8 cellular contexts compared by ENCODE assay signal in genomic region chr5:115542076-115542475, GRCh38. TPM values are rescaled to one million over a fixed set of nuclear protein-coding genes. Genes with fewer than 3 reads are reported as not detected.
DNase-seq lines count a peak whose midpoint lies in the region; ATAC-seq, FAIRE-seq and TF ChIP-seq lines count a peak whose summit lies in the region.

No MANE protein-coding gene starts in this region.

- H3K27me3 ChIP-seq in ACC112 (ENCODE audit: insufficient read depth, low read length), result no peaks in the 10 kb centered on the region
- no peaks in the 10 kb centered on the region for H3K27me3 ChIP-seq in K562 (ENCODE audit: control insufficient read depth in 2 of 2, insufficient read depth in 2 of 2, low read length in 2 of 2)
- H3K27me3 ChIP-seq in mononuclear cell (ENCODE audit: insufficient read depth, low read length), result no peaks in the 10 kb centered on the region

- TF ChIP-seq EP300 in K562 (IDR thresholded peaks at IDR 0.05; ENCODE audit: low read length), result no peak

- POLR2A ChIA-PET in HEK293 (lab: Yijun Ruan, JAX) (interaction anchor here (0.6 to 1.2 kb wide), 2 partner anchors 30 to 246 kb away, joined by 3 to 4 read pairs; partner anchors contain the start of gene CCDC112), K562 (lab: Yijun Ruan, JAX) (interaction anchor here (1.2 to 2.3 kb wide), 4 partner anchors 8 to 15 kb away, joined by 3 to 7 read pairs (median 4); no protein-coding TSS in a partner anchor)

- TF ChIP-seq CTCF in HEK293 (tag by site-specific recombination; IDR thresholded peaks at IDR 0.05), result no peak
- no peak for TF ChIP-seq CTCF in K562 (IDR thresholded peaks at IDR 0.05 in 2 of 3, conservative IDR thresholded peaks at IDR 0.05 in 1 of 3; ENCODE audit: insufficient read depth in 2 of 3, low read depth in 1 of 3, low read length in 3 of 3)

- H3K9ac ChIP-seq in K562 (ENCODE audit: insufficient read depth in 1 of 2, low read depth in 2 of 2, low read length in 2 of 2), result peak overlapping the region in 1 of 2 experiments; percentile 78; a peak in 2 of 4 replicates

- in situ Hi-C loops in K562 (cut with MboI), result no loop called here

- no peak for TF ChIP-seq RAD21 in K562 (CRISPR knock-in tag; conservative IDR thresholded peaks at IDR 0.05 in 1 of 2, IDR thresholded peaks at IDR 0.05 in 1 of 2)

- intact Hi-C loops in K562 (cut with micrococcal nuclease), result loop anchor here (5.0 kb wide), 3 partner anchors 85 to 300 kb away; partner anchors contain the start of genes AP3S1, ATG12, PGGT1B and TMED7

- H3K4me2 ChIP-seq in K562 (ENCODE audit: insufficient read depth, low read length), result peak overlapping the region; percentile 83

- peaks cover 5% of the 10 kb centered on the region; the same call in 1 of the 2 replicates for H4K20me1 ChIP-seq in K562 (replicated peaks; ENCODE audit: control insufficient read depth, insufficient read depth, low read length)

- no peaks in the 10 kb centered on the region for H3K9me1 ChIP-seq in K562 (ENCODE audit: control insufficient read depth, insufficient read depth, low read length)

- TF ChIP-seq POLR2A in K562 (conservative IDR thresholded peaks at IDR 0.05), result no peak

- DNase-seq in K562 (ENCODE audit: extremely low read depth in 1 of 4, low spot score in 3 of 4) (no peak), SKM-1 treated with dmso at 0.1 percent for 144 hours (lab: John Stamatoyannopoulos, UW; ENCODE audit: unreplicated experiment) (no peak), NCI-H345 treated with DMSO at 0.1 percent for 48 hours (lab: John Stamatoyannopoulos, UW; ENCODE audit: unreplicated experiment) (no peak), globus pallidus (ENCODE audit: low spot score) (no peak)

- H3K4me1 ChIP-seq in ACC112 (ENCODE audit: control insufficient read depth, insufficient read depth, low read length, unreplicated experiment) (peaks cover 31% of the 10 kb centered on the region), HEK293 (ENCODE audit: control insufficient read depth, insufficient read depth, low read length) (no peaks in the 10 kb centered on the region; the same call in 1 of the 2 replicates), K562 (replicated peaks in 1 of 2; ENCODE audit: control insufficient read depth in 2 of 2, insufficient read depth in 2 of 2, low read length in 2 of 2) (peaks cover 3 to 7% of the 10 kb centered on the region in 2 experiments; a peak in 2 of 5 replicates), mononuclear cell (ENCODE audit: insufficient read depth, low read length) (peaks cover 45% of the 10 kb centered on the region)

- 15% methylated on average over 3 of the region's 3 CpGs for WGBS in K562 (ENCODE audit: insufficient coverage, low coverage, missing lambda C conversion rate)

- no peak for ATAC-seq in K562
- no peak for ATAC-seq in GM21381 (IDR thresholded peaks at IDR 0.05; ENCODE audit: unreplicated experiment)

- H2AFZ ChIP-seq in ACC112 (ENCODE audit: low read length, unreplicated experiment), result no peak overlapping the region
- no peak overlapping the region for H2AFZ ChIP-seq in K562 (ENCODE audit: low read depth, low read length)

- H3K4me3 ChIP-seq in ACC112 (ENCODE audit: low read depth, low read length) (peak overlapping the region; percentile 90), HEK293 (ENCODE audit: low read depth, low read length) (peak overlapping the region; percentile 87), K562 (peak overlapping the region; percentile 84), mononuclear cell (ENCODE audit: low read length) (peak overlapping the region; percentile 10)

- BruUV-seq in K562 (replicated peaks; lab: Mats Ljungman, UMichigan), result no TSS peak

- FAIRE-seq in K562 (lab: Jason Lieb, UNC), result no peak

- CTCF ChIA-PET in HEK293 (lab: Yijun Ruan, JAX) (interaction anchor here (0.9 kb wide), 1 partner anchor 33 kb away, joined by 3 read pairs; no protein-coding TSS in a partner anchor), K562 (lab: Yijun Ruan, JAX; ENCODE audit: low intra/inter-chr PET ratio) (no interaction called here)

- peaks cover 61% of the 10 kb centered on the region for H3K36me3 ChIP-seq in ACC112 (ENCODE audit: insufficient read depth, low read length)
- H3K36me3 ChIP-seq in HEK293 (ENCODE audit: control insufficient read depth in 2 of 2, insufficient read depth in 1 of 2, low read length in 2 of 2), result peaks cover 4 to 49% of the 10 kb centered on the region in 2 experiments; a peak in 2 of 3 replicates
- peaks cover 49% of the 10 kb centered on the region for H3K36me3 ChIP-seq in K562 (ENCODE audit: control insufficient read depth, insufficient read depth, low read length)

- H3K27ac ChIP-seq in ACC112 (ENCODE audit: low read depth, low read length), result peak overlapping the region; percentile 82
- H3K27ac ChIP-seq in HEK293 (ENCODE audit: extremely low read depth, low read depth, low read length), result no peak overlapping the region
- H3K27ac ChIP-seq in K562 (ENCODE audit: extremely low read depth, low read depth, low read length), result no peak overlapping the region

- H3K79me2 ChIP-seq in ACC112 (ENCODE audit: control insufficient read depth, insufficient read depth, low read length, unreplicated experiment), result peaks cover 74% of the 10 kb centered on the region
- H3K79me2 ChIP-seq in K562 (ENCODE audit: control insufficient read depth, insufficient read depth, low read length), result peaks cover 72% of the 10 kb centered on the region

- H3K9me3 ChIP-seq in HEK293 (ENCODE audit: control insufficient read depth, insufficient read depth, low read depth, low read length), result no peaks in the 10 kb centered on the region
- H3K9me3 ChIP-seq in K562 (replicated peaks; ENCODE audit: control insufficient read depth, insufficient read depth, low read depth, low read length), result peaks cover 10% of the 10 kb centered on the region
- H3K9me3 ChIP-seq in mononuclear cell (ENCODE audit: low read depth, low read length), result peaks cover 9% of the 10 kb centered on the region

TF ChIP-seq in HEK293, 187 proteins besides CTCF, POLR2A, EP300 and RAD21 (continues in another document):
- TF ChIP-seq, protein P1, sequence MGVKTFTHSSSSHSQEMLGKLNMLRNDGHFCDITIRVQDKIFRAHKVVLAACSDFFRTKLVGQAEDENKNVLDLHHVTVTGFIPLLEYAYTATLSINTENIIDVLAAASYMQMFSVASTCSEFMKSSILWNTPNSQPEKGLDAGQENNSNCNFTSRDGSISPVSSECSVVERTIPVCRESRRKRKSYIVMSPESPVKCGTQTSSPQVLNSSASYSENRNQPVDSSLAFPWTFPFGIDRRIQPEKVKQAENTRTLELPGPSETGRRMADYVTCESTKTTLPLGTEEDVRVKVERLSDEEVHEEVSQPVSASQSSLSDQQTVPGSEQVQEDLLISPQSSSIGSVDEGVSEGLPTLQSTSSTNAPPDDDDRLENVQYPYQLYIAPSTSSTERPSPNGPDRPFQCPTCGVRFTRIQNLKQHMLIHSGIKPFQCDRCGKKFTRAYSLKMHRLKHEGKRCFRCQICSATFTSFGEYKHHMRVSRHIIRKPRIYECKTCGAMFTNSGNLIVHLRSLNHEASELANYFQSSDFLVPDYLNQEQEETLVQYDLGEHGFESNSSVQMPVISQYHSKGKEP (tag by site-specific recombination; IDR thresholded peaks at IDR 0.05), result no peak

TF ChIP-seq in K562, 482 proteins besides CTCF, POLR2A, EP300 and RAD21:
- no peak for TF ChIP-seq TEAD1 (CRISPR knock-in tag; IDR thresholded peaks at IDR 0.05)
- TF ChIP-seq RFX1 (IDR thresholded peaks at IDR 0.05), result peak; percentile 60
- TF ChIP-seq TRIM24 (IDR thresholded peaks at IDR 0.05), result no peak
- TF ChIP-seq FOXJ2 (tag; IDR thresholded peaks at IDR 0.05), result peak; percentile 96

RNA-seq across cellular contexts. Expression of gene FEM1C, which starts 2.5 kb away (rescaled TPM):
- 5.6 and 16.4 TPM in 2 replicates for total RNA-seq in K562 (2011; cell fraction: chromatin; rRNA removed; ENCODE audit: low replicate concordance)
- 2.7 and 4.2 TPM in 2 replicates for total RNA-seq in K562 (2011; cell fraction: nucleolus; rRNA removed)
- total RNA-seq in K562 (2011; cell fraction: nucleoplasm; rRNA removed), result 8.1 and 12.4 TPM in 2 replicates
- total RNA-seq in K562 (2014; rRNA removed) (3.6 and 3.8 TPM in 2 replicates), K562 (2014; rRNA removed; fragmentation: Illumina TruSeq; extraction: Trizol) (4.3 and 5.2 TPM in 2 replicates), K562 (2015; rRNA removed; fragmentation: Illumina TruSeq; extraction: Trizol) (5.0 TPM in 2 replicates), K562 (2021) (5.1 and 6.0 TPM in 2 replicates), mononuclear cell (40.9 TPM)
- polyA plus RNA-seq in K562 (2011; rRNA removed) (9.3 and 9.7 TPM in 2 replicates), K562 (2014; fragmentation: Illumina TruSeq; extraction: Trizol) (4.7 and 5.1 TPM in 2 replicates), K562 (2014; fragmentation: Nextera tagmentation; extraction: Ambion mirVana) (1 to 10 TPM; 1.4 to 3.9 TPM), K562 (2014; rRNA removed) (3.2 and 3.5 TPM in 2 replicates)
- 1.9 and 5.3 TPM in 2 replicates for polyA plus RNA-seq in K562 (2011; cell fraction: cytosol; rRNA removed)
- polyA plus RNA-seq in K562 (2011; cell fraction: nucleus; rRNA removed), result 3.5 and 5.3 TPM in 2 replicates
- polyA plus RNA-seq in K562 (2012), result 2.8 and 3.1 TPM in 2 replicates
- polyA minus RNA-seq in K562 (2011; rRNA and poly(A)+ RNA removed), result 17.1 and 23.3 TPM in 2 replicates
- 4.6 and 5.3 TPM in 2 replicates for polyA minus RNA-seq in K562 (2011; cell fraction: cytosol; rRNA and poly(A)+ RNA removed)
- 5.1 and 11.6 TPM in 2 replicates for polyA minus RNA-seq in K562 (2011; cell fraction: nucleus; rRNA and poly(A)+ RNA removed)

Comparison
In these comparisons a context has a peak if more than half of its experiments do, and no peak if none do; other contexts are left out.
1. H3K4me3 ChIP-seq: peak in every context shown above with its lines; median percentile 90 in ACC112; 87 in HEK293; 84 in K562; 10 in mononuclear cell.